In the genomic region with DNA sequence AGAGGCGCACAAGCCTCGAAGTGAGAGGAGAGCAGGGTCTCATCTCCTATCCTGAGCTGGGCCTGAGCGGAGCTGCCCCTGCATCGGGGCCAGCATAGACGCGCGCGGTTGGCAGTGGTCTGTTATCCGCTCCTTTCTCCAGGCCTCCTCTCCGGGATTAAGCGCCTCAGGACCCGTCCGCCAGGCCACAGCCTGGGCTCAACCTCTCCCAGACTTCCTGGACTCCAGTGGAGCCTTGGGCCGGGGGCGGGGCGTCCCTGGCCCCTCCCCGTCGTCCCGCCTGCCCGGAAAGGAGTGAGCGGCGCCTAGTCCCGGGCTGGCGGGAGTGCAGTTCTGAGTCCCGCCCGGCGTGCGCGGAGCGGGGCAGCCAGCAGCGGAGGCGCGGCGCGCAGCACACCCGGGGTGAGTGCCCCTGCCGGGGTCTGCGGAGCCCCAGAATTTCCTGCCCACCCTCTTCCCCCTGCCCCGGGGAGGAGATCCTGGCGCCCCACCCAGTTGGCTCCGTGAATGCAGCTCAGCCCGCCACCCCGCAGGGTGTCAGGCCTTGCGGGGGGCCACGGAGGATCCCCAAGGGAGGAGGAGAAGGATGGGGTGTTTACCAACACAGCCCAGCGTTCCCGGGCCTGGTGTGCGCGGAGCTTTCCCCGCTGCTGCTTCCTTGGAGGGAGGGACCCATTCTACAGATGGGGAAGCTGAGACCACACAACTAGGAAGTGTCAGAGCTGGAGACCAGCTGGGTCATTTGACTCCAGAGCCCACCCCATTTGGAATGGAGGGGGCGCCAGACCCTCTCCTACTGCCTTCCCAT, we compare ENCODE assay signal across 8 cellular contexts. TPM values are rescaled to one million over a fixed set of nuclear protein-coding genes. Genes with fewer than 3 reads are reported as not detected.
DNase-seq lines count a peak whose midpoint lies in the region; ATAC-seq and TF ChIP-seq lines count a peak whose summit lies in the region.

A gene with protein sequence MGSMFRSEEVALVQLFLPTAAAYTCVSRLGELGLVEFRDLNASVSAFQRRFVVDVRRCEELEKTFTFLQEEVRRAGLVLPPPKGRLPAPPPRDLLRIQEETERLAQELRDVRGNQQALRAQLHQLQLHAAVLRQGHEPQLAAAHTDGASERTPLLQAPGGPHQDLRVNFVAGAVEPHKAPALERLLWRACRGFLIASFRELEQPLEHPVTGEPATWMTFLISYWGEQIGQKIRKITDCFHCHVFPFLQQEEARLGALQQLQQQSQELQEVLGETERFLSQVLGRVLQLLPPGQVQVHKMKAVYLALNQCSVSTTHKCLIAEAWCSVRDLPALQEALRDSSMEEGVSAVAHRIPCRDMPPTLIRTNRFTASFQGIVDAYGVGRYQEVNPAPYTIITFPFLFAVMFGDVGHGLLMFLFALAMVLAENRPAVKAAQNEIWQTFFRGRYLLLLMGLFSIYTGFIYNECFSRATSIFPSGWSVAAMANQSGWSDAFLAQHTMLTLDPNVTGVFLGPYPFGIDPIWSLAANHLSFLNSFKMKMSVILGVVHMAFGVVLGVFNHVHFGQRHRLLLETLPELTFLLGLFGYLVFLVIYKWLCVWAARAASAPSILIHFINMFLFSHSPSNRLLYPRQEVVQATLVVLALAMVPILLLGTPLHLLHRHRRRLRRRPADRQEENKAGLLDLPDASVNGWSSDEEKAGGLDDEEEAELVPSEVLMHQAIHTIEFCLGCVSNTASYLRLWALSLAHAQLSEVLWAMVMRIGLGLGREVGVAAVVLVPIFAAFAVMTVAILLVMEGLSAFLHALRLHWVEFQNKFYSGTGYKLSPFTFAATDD (plus strand): TSS at position 308 of the 808 bp plus-strand sequence. CDS start 2,247 bp downstream, outside the sequence.

- peak within 1 kb of the TSS; percentile 67 for H3K4me3 ChIP-seq in SJSA1
- H3K4me3 ChIP-seq in osteoblast (ENCODE audit: insufficient read depth, low read length), result peak within 1 kb of the TSS; percentile 86

- no peaks in the 10 kb centered on the region for H3K36me3 Mint-ChIP-seq in type B pancreatic cell

- H3K27ac ChIP-seq in SJSA1 (peak within 1 kb of the TSS; percentile 68), osteoblast (ENCODE audit: low read depth, low read length) (peak within 1 kb of the TSS; percentile 73)

- DNase-seq in DMS53 (lab: John Stamatoyannopoulos, UW), result peak; percentile 96
- DNase-seq in SJSA1 (ENCODE audit: low read depth in 1 of 2, low spot score in 2 of 2), result peak; percentile 92 to 97
- DNase-seq in activated naive CD4-positive, alpha-beta T cell treated with anti-CD3 and anti-CD28 coated beads, Interleukin-2, amount 50 U/mL, for 16 hours, result peak; percentile 56
- no peak for DNase-seq in glomerular endothelial cell (ENCODE audit: extremely low read depth, low read depth, low spot score)
- peak; percentile 100 for DNase-seq in osteoblast (ENCODE audit: insufficient read length, low spot score, missing footprints)
- no peak for DNase-seq in type B pancreatic cell (ENCODE audit: extremely low spot score, unreplicated experiment)

- peaks cover 7% of the 10 kb centered on the region for H3K4me1 Mint-ChIP-seq in type B pancreatic cell (ENCODE audit: unreplicated experiment)

- no peaks in the 10 kb centered on the region for H3K9me3 ChIP-seq in SJSA1 (replicated peaks)
- H3K9me3 ChIP-seq in osteoblast (ENCODE audit: low read depth, low read length), result no peaks in the 10 kb centered on the region

- TF ChIP-seq CTCF in osteoblast (IDR thresholded peaks at IDR 0.05; ENCODE audit: extremely low read depth, low read depth, low read length) (no peak), type B pancreatic cell (conservative IDR thresholded peaks at IDR 0.05) (no peak)

- peak within 1 kb of the TSS; percentile 80 for H3K4me3 Mint-ChIP-seq in type B pancreatic cell

- H3K79me2 ChIP-seq in osteoblast (ENCODE audit: insufficient read depth, low read length), result peaks cover 44% of the 10 kb centered on the region

- H3K36me3 ChIP-seq in SJSA1, result peaks cover 74% of the 10 kb centered on the region
- H3K36me3 ChIP-seq in osteoblast (ENCODE audit: insufficient read depth, low read length), result peaks cover 9% of the 10 kb centered on the region

- H3K4me1 ChIP-seq in SJSA1 (replicated peaks), result peaks cover 35% of the 10 kb centered on the region
- peaks cover 21% of the 10 kb centered on the region for H3K4me1 ChIP-seq in osteoblast (ENCODE audit: insufficient read depth, low read length)

- peak within 1 kb of the TSS; percentile 82 for H3K27ac Mint-ChIP-seq in type B pancreatic cell

- H2AFZ ChIP-seq in osteoblast (ENCODE audit: low read length), result peak within 1 kb of the TSS; percentile 76

- no peaks in the 10 kb centered on the region for H3K27me3 Mint-ChIP-seq in type B pancreatic cell

- H3K9me3 Mint-ChIP-seq in type B pancreatic cell, result no peaks in the 10 kb centered on the region

- ATAC-seq in HG02623 (IDR thresholded peaks at IDR 0.05; ENCODE audit: unreplicated experiment), result peak; percentile 45
- ATAC-seq in HG03469 (IDR thresholded peaks at IDR 0.05; ENCODE audit: unreplicated experiment), result no peak

- H4K20me1 ChIP-seq in osteoblast (ENCODE audit: insufficient read depth, low read length), result no peaks in the 10 kb centered on the region

- H3K4me2 ChIP-seq in osteoblast (ENCODE audit: insufficient read depth, low read length), result peak within 1 kb of the TSS; percentile 87

- H3K27me3 ChIP-seq in SJSA1 (replicated peaks) (no peaks in the 10 kb centered on the region), osteoblast (ENCODE audit: insufficient read depth, low read length) (no peaks in the 10 kb centered on the region)

RNA-seq across cellular contexts. Expression of the gene that starts here (rescaled TPM):
- 124 and 155 TPM in 2 replicates for total RNA-seq in SJSA1 (2014; rRNA removed; shearing (Covaris generic))
- 118 and 168 TPM in 2 replicates for total RNA-seq in glomerular endothelial cell
- total RNA-seq in osteoblast, result 85.4 and 87.5 TPM in 2 replicates
- total RNA-seq in type B pancreatic cell (ENCODE audit: low replicate concordance), result 37.0 and 49.7 TPM in 2 replicates

Comparison
In these comparisons a context has a peak if more than half of its experiments do, and no peak if none do; other contexts are left out.
1. DNase-seq: peak in DMS53 (single experiment), SJSA1 (2 of 2), activated naive CD4-positive, alpha-beta T cell treated with anti-CD3 and anti-CD28 coated beads, Interleukin-2, amount 50 U/mL, for 16 hours (single experiment) and osteoblast (single experiment); none in glomerular endothelial cell (single experiment) and type B pancreatic cell (single experiment).